In genomic region chr1:236685917-236686814, GRCh38 we compare ENCODE assay signal across 8 cellular contexts. TPM values are rescaled to one million over a fixed set of nuclear protein-coding genes. Genes with fewer than 3 reads are reported as not detected.
DNase-seq lines count a peak whose midpoint lies in the region; ATAC-seq, FAIRE-seq and TF ChIP-seq lines count a peak whose summit lies in the region.

Gene ACTN2, plus strand, starts transcription at chr1:236686499. Its CDS starts 175 bp downstream, at chr1:236686674.

- H3K27me3 ChIP-seq in mucosa of rectum (ENCODE audit: control insufficient read depth in 2 of 2, insufficient read depth in 2 of 2, low read length in 2 of 2), result peaks cover 9 to 12% of the 10 kb centered on the region in 2 donors

- H3K4me3 Mint-ChIP-seq in endothelial cell (ENCODE audit: unreplicated experiment), result peak within 1 kb of the TSS; percentile 87

- H3K4me1 Mint-ChIP-seq in endothelial cell (ENCODE audit: unreplicated experiment), result peaks cover 6% of the 10 kb centered on the region

- H3K27ac Mint-ChIP-seq in endothelial cell (ENCODE audit: unreplicated experiment), result no peak within 1 kb of the TSS

- H3K36me3 ChIP-seq in mucosa of rectum (ENCODE audit: control insufficient read depth in 2 of 2, insufficient read depth in 2 of 2, low read length in 2 of 2), result no peaks in the 10 kb centered on the region

- peaks cover 5 to 6% of the 10 kb centered on the region in 2 donors for H3K4me1 ChIP-seq in mucosa of rectum (ENCODE audit: control insufficient read depth in 2 of 2, insufficient read depth in 2 of 2, low read length in 2 of 2)

- peaks cover 7% of the 10 kb centered on the region for H3K36me3 Mint-ChIP-seq in endothelial cell (ENCODE audit: low read depth, unreplicated experiment)

- H3K27ac ChIP-seq in mucosa of rectum (ENCODE audit: low read depth in 2 of 2, low read length in 2 of 2), result no peak within 1 kb of the TSS

- peak within 1 kb of the TSS; percentile 14 to 37 for H3K4me3 ChIP-seq in mucosa of rectum (ENCODE audit: low read length in 2 of 2)

- peaks cover 7% of the 10 kb centered on the region for H3K9me3 Mint-ChIP-seq in endothelial cell (ENCODE audit: unreplicated experiment)

- ATAC-seq in GM21825 (IDR thresholded peaks at IDR 0.05; ENCODE audit: unreplicated experiment), result peak; percentile 91
- ATAC-seq in GM18520 (IDR thresholded peaks at IDR 0.05; ENCODE audit: unreplicated experiment), result no peak

- no peaks in the 10 kb centered on the region for H3K9me3 ChIP-seq in mucosa of rectum (ENCODE audit: control insufficient read depth in 2 of 2, low read length in 2 of 2)

- H3K9ac ChIP-seq in mucosa of rectum (ENCODE audit: low read depth in 1 of 2, low read length in 2 of 2), result peak within 1 kb of the TSS in 1 of 2 donors; percentile 3

- no peak for FAIRE-seq in D721Med (lab: Jason Lieb, UNC)

- DNase-seq in D721Med (ENCODE audit: insufficient read length, low spot score), result peak; percentile 38
- peak; percentile 69 for DNase-seq in NCI-H1092 treated with DMSO at 0.1 percent for 48 hours (lab: John Stamatoyannopoulos, UW)
- peak in 2 of 3 experiments; percentile 7 to 13 for DNase-seq in activated CD8-positive, alpha-beta memory T cell treated with anti-CD3 and anti-CD28 coated beads for 48 hours (ENCODE audit: low read depth in 2 of 3, low spot score in 2 of 3)
- DNase-seq in endothelial cell (ENCODE audit: low spot score), result peak; percentile 41
- peak; percentile 11 to 21 for DNase-seq in stimulated activated CD8-positive, alpha-beta memory T cell treated with anti-CD3 and anti-CD28 coated beads, Interleukin-7, amount 100 ng/mL, for 48 hours (ENCODE audit: extremely low read depth in 1 of 2, low read depth in 1 of 2)

- peaks cover 11% of the 10 kb centered on the region for H3K27me3 Mint-ChIP-seq in endothelial cell (ENCODE audit: unreplicated experiment)

- TF ChIP-seq CTCF in D721Med (IDR thresholded peaks at IDR 0.05; ENCODE audit: insufficient read depth, missing control alignments) (no peak), endothelial cell (IDR thresholded peaks at IDR 0.05; ENCODE audit: unreplicated experiment) (no peak)

RNA-seq across cellular contexts. Expression of gene ACTN2, which starts in this region (rescaled TPM):
- total RNA-seq in endothelial cell (ENCODE audit: unreplicated experiment), result 0.21 TPM

Comparison
In these comparisons a context has a peak if more than half of its experiments do, and no peak if none do; other contexts are left out.
1. Peak in DNase-seq in endothelial cell; RNA of the gene not detected or under 1 TPM.
2. DNase-seq: peak in every context shown above with its lines; median percentile 69 in NCI-H1092 treated with DMSO at 0.1 percent for 48 hours; 41 in endothelial cell; 38 in D721Med; 16 in stimulated activated CD8-positive, alpha-beta memory T cell treated with anti-CD3 and anti-CD28 coated beads, Interleukin-7, amount 100 ng/mL, for 48 hours; 10 in activated CD8-positive, alpha-beta memory T cell treated with anti-CD3 and anti-CD28 coated beads for 48 hours.